8 cellular contexts compared by ENCODE assay signal in genomic region chr14:102140750-102141145, GRCh38. TPM values are rescaled to one million over a fixed set of nuclear protein-coding genes. Genes with fewer than 3 reads are reported as not detected.
DNase-seq lines count a peak whose midpoint lies in the region; ATAC-seq, FAIRE-seq and TF ChIP-seq lines count a peak whose summit lies in the region.

No MANE protein-coding gene starts in this region.

- peaks cover 10% of the 10 kb centered on the region; the same call in 1 of the 2 replicates for H4K20me1 ChIP-seq in K562 (replicated peaks; ENCODE audit: control insufficient read depth, insufficient read depth, low read length)

- in situ Hi-C loops in K562 (cut with MboI) = no loop called here

- peaks cover 36% of the 10 kb centered on the region for H3K4me1 Mint-ChIP-seq in activated T-cell treated with anti-CD3 and anti-CD28 coated beads, Interleukin-2, amount 50 U/mL, for 4 hours (ENCODE audit: low read depth)

- no peak for TF ChIP-seq EP300 in K562 (IDR thresholded peaks at IDR 0.05; ENCODE audit: low read length)
- no peak for TF ChIP-seq EP300 in tibial nerve (IDR thresholded peaks at IDR 0.05)

- TF ChIP-seq POLR2A in K562 (conservative IDR thresholded peaks at IDR 0.05) (no peak), tibial nerve (IDR thresholded peaks at IDR 0.05) (no peak)

- H3K27ac ChIP-seq in K562 (ENCODE audit: extremely low read depth, low read depth, low read length) = peak overlapping the region; percentile 85; the same call in 2 of the 3 replicates
- peak overlapping the region; percentile 82 to 85 for H3K27ac ChIP-seq in liver (ENCODE audit: low read depth in 1 of 2, low read length in 2 of 2)
- H3K27ac ChIP-seq in tibial nerve = peak overlapping the region in 3 of 4 donors; percentile 93 to 96 (median 94)

- no peak for DNase-seq in activated T-cell treated with anti-CD3 and anti-CD28 coated beads, Interleukin-2, amount 50 U/mL, for 4 hours
- DNase-seq in activated T-cell treated with anti-CD3 and anti-CD28 coated beads for 4 hours (no peak), K562 (ENCODE audit: extremely low read depth in 1 of 4, low spot score in 3 of 4) (peak in 1 of 4 experiments; percentile 43), tibial nerve (ENCODE audit: low spot score in 2 of 2) (no peak), AG20443 (ENCODE audit: low spot score) (no peak), NCI-H1092 (lab: John Stamatoyannopoulos, UW) (no peak)
- no peak for DNase-seq in effector CD4-positive, alpha-beta T cell

- peaks cover 3 to 12% of the 10 kb centered on the region in 2 experiments; a peak in 4 of 5 replicates for H3K4me1 ChIP-seq in K562 (replicated peaks in 1 of 2; ENCODE audit: control insufficient read depth in 2 of 2, insufficient read depth in 2 of 2, low read length in 2 of 2)
- peaks cover 2 to 19% (median 16%) of the 10 kb centered on the region in 4 donors for H3K4me1 ChIP-seq in liver (ENCODE audit: control insufficient read depth in 4 of 4, insufficient read depth in 4 of 4, low read length in 3 of 4)
- H3K4me1 ChIP-seq in tibial nerve = peaks cover 0 to 45% (median 13%) of the 10 kb centered on the region in 4 donors

- WGBS in K562 (ENCODE audit: insufficient coverage, low coverage, missing lambda C conversion rate) = 3% methylated on average over 9 of the region's 9 CpGs
- 7% methylated on average over 9 of the region's 9 CpGs for WGBS in liver
- WGBS in tibial nerve, 2 donors = 7% methylated on average over 9 of the region's 9 CpGs

- H3K79me2 ChIP-seq in K562 (ENCODE audit: control insufficient read depth, insufficient read depth, low read length) = peaks cover 65% of the 10 kb centered on the region

- H3K9me3 ChIP-seq in K562 (replicated peaks; ENCODE audit: control insufficient read depth, insufficient read depth, low read depth, low read length) (no peaks in the 10 kb centered on the region), liver (ENCODE audit: control insufficient read depth in 4 of 4, low read length in 3 of 4) (no peaks in the 10 kb centered on the region), tibial nerve (no peaks in the 10 kb centered on the region)

- no TSS peak for BruUV-seq in K562 (replicated peaks; lab: Mats Ljungman, UMichigan)

- no peaks in the 10 kb centered on the region for H3K9me1 ChIP-seq in K562 (ENCODE audit: control insufficient read depth, insufficient read depth, low read length)

- H3K9ac ChIP-seq in K562 (ENCODE audit: insufficient read depth in 1 of 2, low read depth in 2 of 2, low read length in 2 of 2) (peak overlapping the region; percentile 94 to 96), liver (ENCODE audit: low read depth in 1 of 2, low read length in 2 of 2) (peak overlapping the region; percentile 75 to 91)

- H3K36me3 ChIP-seq in K562 (ENCODE audit: control insufficient read depth, insufficient read depth, low read length) (peaks cover 4% of the 10 kb centered on the region; the same call in 1 of the 3 replicates), liver (ENCODE audit: control insufficient read depth in 4 of 4, insufficient read depth in 3 of 4, low read depth in 1 of 4, low read length in 3 of 4) (peaks cover 0 to 2% (median 0%) of the 10 kb centered on the region in 4 donors), tibial nerve (peaks cover 0 to 5% (median 0%) of the 10 kb centered on the region in 3 donors)

- intact Hi-C loops in K562 (cut with micrococcal nuclease) = no loop called here

- TF ChIP-seq RAD21 in K562 (CRISPR knock-in tag; conservative IDR thresholded peaks at IDR 0.05 in 1 of 2, IDR thresholded peaks at IDR 0.05 in 1 of 2) (no peak), liver (IDR thresholded peaks at IDR 0.05) (no peak)

- peak overlapping the region; percentile 38; the same call in 1 of the 2 replicates for H2AFZ ChIP-seq in K562 (ENCODE audit: low read depth, low read length)

- CTCF ChIA-PET in K562 (lab: Yijun Ruan, JAX; ENCODE audit: low intra/inter-chr PET ratio) = interaction anchor here (0.7 kb wide), 1 partner anchor 78 kb away, joined by 3 read pairs; no protein-coding TSS in a partner anchor

- H3K27me3 ChIP-seq in K562 (ENCODE audit: control insufficient read depth in 2 of 2, insufficient read depth in 2 of 2, low read length in 2 of 2) = no peaks in the 10 kb centered on the region
- no peaks in the 10 kb centered on the region for H3K27me3 ChIP-seq in liver (ENCODE audit: control insufficient read depth in 4 of 4, insufficient read depth in 4 of 4, low read length in 3 of 4)
- H3K27me3 ChIP-seq in tibial nerve = no peaks in the 10 kb centered on the region

- TF ChIP-seq CTCF in K562 (IDR thresholded peaks at IDR 0.05 in 2 of 3, conservative IDR thresholded peaks at IDR 0.05 in 1 of 3; ENCODE audit: insufficient read depth in 2 of 3, low read depth in 1 of 3, low read length in 3 of 3) (no peak), liver (IDR thresholded peaks at IDR 0.05; ENCODE audit: low read depth, low read length, missing input control) (no peak), tibial nerve (IDR thresholded peaks at IDR 0.05) (no peak)

- H3K9me3 Mint-ChIP-seq in activated T-cell treated with anti-CD3 and anti-CD28 coated beads, Interleukin-2, amount 50 U/mL, for 4 hours = no peaks in the 10 kb centered on the region

- H3K27me3 Mint-ChIP-seq in activated T-cell treated with anti-CD3 and anti-CD28 coated beads, Interleukin-2, amount 50 U/mL, for 4 hours (ENCODE audit: low read depth) = no peaks in the 10 kb centered on the region

- peaks cover 7% of the 10 kb centered on the region for H3K36me3 Mint-ChIP-seq in activated T-cell treated with anti-CD3 and anti-CD28 coated beads, Interleukin-2, amount 50 U/mL, for 4 hours (ENCODE audit: insufficient read depth)

- peak overlapping the region; percentile 97 for H3K4me3 Mint-ChIP-seq in activated T-cell treated with anti-CD3 and anti-CD28 coated beads, Interleukin-2, amount 50 U/mL, for 4 hours

- FAIRE-seq in K562 (lab: Jason Lieb, UNC) = peak; percentile 56

- ATAC-seq in activated T-cell treated with anti-CD3 and anti-CD28 coated beads, Interleukin-2, amount 50 U/mL, for 4 hours = no peak
- peak; percentile 20; the same call in 2 of the 3 replicates for ATAC-seq in K562

- H3K4me3 ChIP-seq in K562 (peak overlapping the region; percentile 87), liver (ENCODE audit: low read depth in 1 of 3, low read length in 3 of 3) (peak overlapping the region; percentile 84 to 98 (median 91)), tibial nerve (peak overlapping the region; percentile 74 to 96 (median 92))

- peak overlapping the region; percentile 94 for H3K4me2 ChIP-seq in K562 (ENCODE audit: insufficient read depth, low read length)

- POLR2A ChIA-PET in K562 (lab: Yijun Ruan, JAX) = interaction anchor here (1.0 to 1.9 kb wide), 3 partner anchors 13 to 41 kb away, joined by 3 to 6 read pairs (median 4); no protein-coding TSS in a partner anchor

TF ChIP-seq in liver, 16 proteins besides CTCF, POLR2A, EP300 and RAD21 (continues in another document):
- no peak for TF ChIP-seq EGR1 (IDR thresholded peaks at IDR 0.05; ENCODE audit: low read depth in 2 of 2)
- no peak for TF ChIP-seq SP1 (IDR thresholded peaks at IDR 0.05)
- no peak for TF ChIP-seq GABPA (IDR thresholded peaks at IDR 0.05 in 1 of 2, conservative IDR thresholded peaks at IDR 0.05 in 1 of 2)
- TF ChIP-seq YY1 (IDR thresholded peaks at IDR 0.05) = no peak

RNA-seq across cellular contexts. Expression of gene WDR20, which starts 1.1 kb away (rescaled TPM):
- total RNA-seq in activated T-cell treated with anti-CD3 and anti-CD28 coated beads, Interleukin-2, amount 50 U/mL, for 4 hours = 10 to 100 TPM; 28.7 to 33.9 (median 29.9) TPM
- total RNA-seq in K562 (2011; cell fraction: chromatin; rRNA removed; ENCODE audit: low replicate concordance) = 40.2 and 51.8 TPM in 2 replicates
- 22.0 and 24.1 TPM in 2 replicates for total RNA-seq in K562 (2011; cell fraction: nucleolus; rRNA removed)
- 41.4 and 49.4 TPM in 2 replicates for total RNA-seq in K562 (2011; cell fraction: nucleoplasm; rRNA removed)
- 8.0 and 9.6 TPM in 2 replicates for total RNA-seq in K562 (2014; rRNA removed)
- total RNA-seq in K562 (2014; rRNA removed; fragmentation: Illumina TruSeq; extraction: Trizol) = 12.1 and 13.9 TPM in 2 replicates
- total RNA-seq in K562 (2015; rRNA removed; fragmentation: Illumina TruSeq; extraction: Trizol) = 14.7 and 15.3 TPM in 2 replicates
- total RNA-seq in K562 (2021) = 13.3 and 16.6 TPM in 2 replicates
- 10.0 and 11.8 TPM in 2 replicates for polyA plus RNA-seq in K562 (2011; rRNA removed)
- 8.6 and 8.7 TPM in 2 replicates for polyA plus RNA-seq in K562 (2011; cell fraction: cytosol; rRNA removed)
- 12.1 and 12.4 TPM in 2 replicates for polyA plus RNA-seq in K562 (2011; cell fraction: nucleus; rRNA removed)
- polyA plus RNA-seq in K562 (2012) = 7.8 and 9.6 TPM in 2 replicates
- polyA plus RNA-seq in K562 (2014; fragmentation: Illumina TruSeq; extraction: Trizol) = 10.2 and 10.5 TPM in 2 replicates
- 10 to 100 TPM in 1 of 2 experiments, 1 to 10 TPM in 1; 7.0 to 12.1 TPM for polyA plus RNA-seq in K562 (2014; fragmentation: Nextera tagmentation; extraction: Ambion mirVana)
- 9.4 and 11.7 TPM in 2 replicates for polyA plus RNA-seq in K562 (2014; rRNA removed)
- 23.3 and 23.9 TPM in 2 replicates for polyA minus RNA-seq in K562 (2011; rRNA and poly(A)+ RNA removed)
- 11.5 and 17.4 TPM in 2 replicates for polyA minus RNA-seq in K562 (2011; cell fraction: cytosol; rRNA and poly(A)+ RNA removed)
- polyA minus RNA-seq in K562 (2011; cell fraction: nucleus; rRNA and poly(A)+ RNA removed) = 7.7 and 15.2 TPM in 2 replicates
- total RNA-seq in liver = 10 to 100 TPM; 15.3 to 18.5 TPM
- polyA plus RNA-seq in liver = 1 to 10 TPM; 6.5 to 6.8 TPM
- total RNA-seq in tibial nerve = 10 to 100 TPM; 15.0 to 26.7 (median 18.3) TPM

RNA-seq across cellular contexts. Expression of gene HSP90AA1, which starts 53.9 kb away (rescaled TPM):
- total RNA-seq in activated T-cell treated with anti-CD3 and anti-CD28 coated beads, Interleukin-2, amount 50 U/mL, for 4 hours = 1,000 to 10,000 TPM; 1,385 to 1,509 (median 1,444) TPM
- 297 and 1,009 TPM in 2 replicates for total RNA-seq in K562 (2011; cell fraction: chromatin; rRNA removed; ENCODE audit: low replicate concordance)
- total RNA-seq in K562 (2011; cell fraction: nucleolus; rRNA removed) = 170 and 251 TPM in 2 replicates
- total RNA-seq in K562 (2011; cell fraction: nucleoplasm; rRNA removed) = 335 and 379 TPM in 2 replicates
- total RNA-seq in K562 (2014; rRNA removed) (578 and 630 TPM in 2 replicates), K562 (2014; rRNA removed; fragmentation: Illumina TruSeq; extraction: Trizol) (496 and 561 TPM in 2 replicates), K562 (2015; rRNA removed; fragmentation: Illumina TruSeq; extraction: Trizol) (376 and 377 TPM in 2 replicates), K562 (2021) (895 and 957 TPM in 2 replicates), liver (100 to 1,000 TPM; 327 to 386 TPM), tibial nerve (100 to 1,000 TPM; 185 to 396 (median 265) TPM)
- polyA plus RNA-seq in K562 (2011; rRNA removed) (1,094 and 1,547 TPM in 2 replicates), K562 (2014; fragmentation: Illumina TruSeq; extraction: Trizol) (1,640 and 1,731 TPM in 2 replicates), K562 (2014; fragmentation: Nextera tagmentation; extraction: Ambion mirVana) (1,000 to 10,000 TPM in 1 of 2 experiments, 100 to 1,000 TPM in 1; 787 to 1,003 TPM), K562 (2014; rRNA removed) (879 and 956 TPM in 2 replicates), liver (100 to 1,000 TPM; 174 to 248 TPM)
- polyA plus RNA-seq in K562 (2011; cell fraction: cytosol; rRNA removed) = 239 and 550 TPM in 2 replicates
- 154 and 294 TPM in 2 replicates for polyA plus RNA-seq in K562 (2011; cell fraction: nucleus; rRNA removed)
- polyA plus RNA-seq in K562 (2012) = 370 and 1,431 TPM in 2 replicates
- 1,917 and 1,981 TPM in 2 replicates for polyA minus RNA-seq in K562 (2011; rRNA and poly(A)+ RNA removed)
- polyA minus RNA-seq in K562 (2011; cell fraction: cytosol; rRNA and poly(A)+ RNA removed) = 1,324 and 1,529 TPM in 2 replicates
- 126 and 337 TPM in 2 replicates for polyA minus RNA-seq in K562 (2011; cell fraction: nucleus; rRNA and poly(A)+ RNA removed)
